In genomic region chr2:25279091-25279651, GRCh38 we compare ENCODE assay signal across 8 cellular contexts.
A peak's percentile ranks its signal among the peaks of the same experiment; 100 is the strongest.
DNase-seq lines count a peak whose midpoint lies in the region; ATAC-seq and TF ChIP-seq lines count a peak whose summit lies in the region.

No MANE protein-coding gene starts in this region.

- H3K4me3 ChIP-seq in DOHH2 (ENCODE audit: low read length) (0 out of 2 replicates have a peak overlapping the region, but pooled peaks have one; percentile 5), stomach smooth muscle (ENCODE audit: low read length in 2 of 2) (peak overlapping the region in 1 of 2 donors; percentile 3)

- no peaks in the 10 kb centered on the region for H3K9me2 ChIP-seq in DOHH2 (replicated peaks; ENCODE audit: control insufficient read depth, low read length)

- H3K4me2 ChIP-seq in DOHH2 (ENCODE audit: low read length), result peak overlapping the region; percentile 51

- CTCF ChIA-PET in activated B cell treated with CpG ODN at 0.5 μM for 24 hours (lab: Charles Lee), result interaction anchor here (0.9 to 3.7 kb wide), 6 partner anchors 16 to 245 kb away, joined by 3 to 20 read pairs (median 4); no protein-coding TSS in a partner anchor

- H3K27me3 ChIP-seq in DOHH2 (ENCODE audit: control insufficient read depth, low read length) (peaks cover 9% of the 10 kb centered on the region), stomach smooth muscle (ENCODE audit: control insufficient read depth in 1 of 2, insufficient read depth in 2 of 2, low read length in 2 of 2) (no peaks in the 10 kb centered on the region)

- POLR2A ChIA-PET in activated B cell treated with CpG ODN at 0.5 μM for 24 hours (lab: Charles Lee), result interaction anchor here (0.5 to 2.4 kb wide), 12 partner anchors 12 to 919 kb away, joined by 3 to 21 read pairs (median 4); partner anchors contain the start of gene ITSN2

- H3K36me3 Mint-ChIP-seq in activated B cell treated with CpG ODN at 0.5 μM for 24 hours (ENCODE audit: low read depth), result peaks cover 25% of the 10 kb centered on the region
- peaks cover under 1% of the 10 kb centered on the region for H3K36me3 Mint-ChIP-seq in endothelial cell (ENCODE audit: low read depth, unreplicated experiment)

- H3K4me3 Mint-ChIP-seq in activated B cell treated with CpG ODN at 0.5 μM for 24 hours, result peak overlapping the region; percentile 75
- H3K4me3 Mint-ChIP-seq in endothelial cell (ENCODE audit: unreplicated experiment), result no peak overlapping the region

- H3K27me3 Mint-ChIP-seq in activated B cell treated with CpG ODN at 0.5 μM for 24 hours (no peaks in the 10 kb centered on the region), endothelial cell (ENCODE audit: unreplicated experiment) (peaks cover 15% of the 10 kb centered on the region)

- peak overlapping the region in 1 of 2 donors; percentile 29 for H3K9ac ChIP-seq in stomach smooth muscle (ENCODE audit: low read length in 2 of 2)

- intact Hi-C loops in activated B cell treated with CpG ODN at 0.5 μM for 24 hours (cut with micrococcal nuclease), result loop anchor here (1.0 to 10.0 kb wide), 11 partner anchors 15 to 1068 kb away; partner anchors contain the start of genes ADGRF3 and SELENOI

- ATAC-seq in GM19438 (IDR thresholded peaks at IDR 0.05; ENCODE audit: low read depth, unreplicated experiment) (peak; percentile 78), HG03460 (IDR thresholded peaks at IDR 0.05; ENCODE audit: unreplicated experiment) (peak; percentile 75), activated B cell treated with CpG ODN at 0.5 μM for 24 hours (ENCODE audit: low read depth) (peak; percentile 77)

- DNase-seq in activated B cell treated with CpG ODN at 0.5 μM for 24 hours, result peak; percentile 54
- DNase-seq in hypothalamus (lab: John Stamatoyannopoulos, UW), result peak in 39 of 51 donors; percentile 16 to 73 (median 45)
- DNase-seq in endothelial cell (ENCODE audit: low spot score), result no peak
- no peak for DNase-seq in amniotic stem cell (lab: John Stamatoyannopoulos, UW)

- H3K9me3 ChIP-seq in DOHH2 (ENCODE audit: control insufficient read depth, insufficient read depth, low read length), result no peaks in the 10 kb centered on the region
- H3K9me3 ChIP-seq in stomach smooth muscle (ENCODE audit: control insufficient read depth in 2 of 2, low read length in 2 of 2), result no peaks in the 10 kb centered on the region

- H3K36me3 ChIP-seq in DOHH2 (ENCODE audit: control insufficient read depth, low read length), result no peaks in the 10 kb centered on the region
- H3K36me3 ChIP-seq in stomach smooth muscle (ENCODE audit: control insufficient read depth in 2 of 2, insufficient read depth in 2 of 2, low read length in 2 of 2), result peaks cover 21 to 29% of the 10 kb centered on the region in 2 donors

- no peaks in the 10 kb centered on the region for H3K9me3 Mint-ChIP-seq in activated B cell treated with CpG ODN at 0.5 μM for 24 hours
- H3K9me3 Mint-ChIP-seq in endothelial cell (ENCODE audit: unreplicated experiment), result no peaks in the 10 kb centered on the region

- peak overlapping the region; percentile 85 for H3K27ac Mint-ChIP-seq in activated B cell treated with CpG ODN at 0.5 μM for 24 hours
- no peak overlapping the region for H3K27ac Mint-ChIP-seq in endothelial cell (ENCODE audit: unreplicated experiment)

- H3K4me1 Mint-ChIP-seq in activated B cell treated with CpG ODN at 0.5 μM for 24 hours, result peaks cover 71% of the 10 kb centered on the region
- peaks cover 25% of the 10 kb centered on the region for H3K4me1 Mint-ChIP-seq in endothelial cell (ENCODE audit: unreplicated experiment)

- H3K4me1 ChIP-seq in DOHH2 (ENCODE audit: control insufficient read depth, low read length), result peaks cover 55% of the 10 kb centered on the region
- peaks cover 49% of the 10 kb centered on the region for H3K4me1 ChIP-seq in stomach smooth muscle (ENCODE audit: control insufficient read depth, insufficient read depth, low read length)

- TF ChIP-seq CTCF in DOHH2 (IDR thresholded peaks at IDR 0.05; ENCODE audit: low read depth, low read length, poor library complexity, severe bottlenecking) (no peak), activated B cell treated with CpG ODN at 0.5 μM for 24 hours (IDR thresholded peaks at IDR 0.05) (no peak), endothelial cell (IDR thresholded peaks at IDR 0.05; ENCODE audit: unreplicated experiment) (no peak)

- no peaks in the 10 kb centered on the region for H3F3A ChIP-seq in DOHH2 (ENCODE audit: control insufficient read depth, insufficient read depth)

- H3K27ac ChIP-seq in DOHH2 (ENCODE audit: low read depth, low read length) (no peak overlapping the region), stomach smooth muscle (ENCODE audit: low read length) (peak overlapping the region; percentile 77)

- H4K20me1 ChIP-seq in DOHH2 (ENCODE audit: control insufficient read depth, insufficient read depth, low read depth, low read length), result peaks cover 4% of the 10 kb centered on the region; the same call in 1 of the 2 replicates

- H3K79me2 ChIP-seq in DOHH2 (ENCODE audit: control insufficient read depth, low read length), result no peaks in the 10 kb centered on the region

Comparison
In these comparisons a context has a peak if more than half of its experiments do, and no peak if none do; other contexts are left out.
1. DNase-seq: peak in activated B cell treated with CpG ODN at 0.5 μM for 24 hours (single experiment) and hypothalamus (39 of 51); none in endothelial cell (single experiment) and amniotic stem cell (single experiment).
2. Peak in every context shown above with its lines, with median percentiles within 50 percentile points of each other: ATAC-seq.